ENCODE assay signal across 8 cellular contexts in the genomic region with DNA sequence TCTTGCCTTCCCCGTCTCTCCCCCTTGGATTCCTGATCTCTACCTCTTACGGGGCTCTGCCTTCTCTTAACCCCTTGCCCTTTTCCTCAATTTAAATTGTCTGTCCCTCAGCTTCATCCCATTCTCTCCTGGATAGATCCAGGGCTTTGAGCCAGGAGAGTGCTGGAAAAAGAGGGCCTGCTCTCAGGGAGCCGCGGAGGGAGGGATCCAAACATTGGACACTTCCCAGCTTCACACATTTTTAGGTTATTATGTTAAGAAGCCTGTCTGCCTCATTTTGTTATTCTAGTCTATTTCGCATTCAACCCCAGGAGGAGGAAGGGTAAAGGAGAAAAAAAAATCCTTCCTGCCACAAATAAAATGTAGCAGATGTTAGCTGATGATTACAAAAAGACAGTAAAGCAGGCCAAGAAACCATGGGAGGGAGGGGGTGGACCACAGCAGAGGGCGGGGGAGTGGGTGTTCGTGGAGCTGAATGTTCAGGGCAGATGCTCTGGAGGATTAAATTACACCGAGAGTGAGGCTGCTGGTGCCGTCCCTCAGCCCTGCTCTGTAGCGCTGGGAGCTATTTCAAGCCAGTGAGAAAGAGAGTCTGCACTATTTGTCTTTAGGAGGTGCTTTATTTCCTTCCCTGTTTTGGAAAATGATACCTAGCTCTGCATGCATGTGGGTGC.
DNase-seq lines count a peak whose midpoint lies in the region; ATAC-seq and TF ChIP-seq lines count a peak whose summit lies in the region.

No MANE protein-coding gene starts in this region.

- H3K4me1 ChIP-seq in RWPE2 (ENCODE audit: insufficient read depth, poor library complexity, severe bottlenecking) (peaks cover 40% of the 10 kb centered on the region), neural progenitor cell (peaks cover 41% of the 10 kb centered on the region)

- H3K36me3 ChIP-seq in RWPE2 (ENCODE audit: low read depth) = no peaks in the 10 kb centered on the region
- H3K36me3 ChIP-seq in neural progenitor cell = no peaks in the 10 kb centered on the region

- H3K27ac Mint-ChIP-seq in neural progenitor cell = peak overlapping the region; percentile 52

- DNase-seq in AG09309 (ENCODE audit: low read depth) (peak; percentile 94), HUDEP-2 (lab: John Stamatoyannopoulos, UW; ENCODE audit: unreplicated experiment in 76 of 76) (peak in 70 of 76 experiments; percentile 2 to 82 (median 40)), RWPE2 (ENCODE audit: low spot score) (no peak), erythroblast (lab: John Stamatoyannopoulos, UW) (peak; percentile 43 to 70), neural progenitor cell (ENCODE audit: low spot score) (peak; percentile 64)

- H4K20me1 ChIP-seq in neural progenitor cell (ENCODE audit: low read depth) = no peaks in the 10 kb centered on the region

- peaks cover 35% of the 10 kb centered on the region for H3F3A ChIP-seq in neural progenitor cell (ENCODE audit: low read depth)

- H3K79me2 ChIP-seq in neural progenitor cell (ENCODE audit: low read depth) = no peaks in the 10 kb centered on the region

- no peak for TF ChIP-seq POLR2A in erythroblast (IDR thresholded peaks at IDR 0.05; ENCODE audit: low read length)

- peak overlapping the region; percentile 52 for H3K4me2 ChIP-seq in neural progenitor cell

- H3K9me3 ChIP-seq in RWPE2 (ENCODE audit: severe bottlenecking) (no peaks in the 10 kb centered on the region), neural progenitor cell (ENCODE audit: low read depth) (no peaks in the 10 kb centered on the region)

- no peak overlapping the region for H3K4me3 ChIP-seq in AG09309 (ENCODE audit: control insufficient read depth, low read depth, low read length)
- H3K4me3 ChIP-seq in RWPE2 (ENCODE audit: severe bottlenecking) = no peak overlapping the region
- H3K4me3 ChIP-seq in neural progenitor cell = peak overlapping the region; percentile 2

- H3K4me3 Mint-ChIP-seq in neural progenitor cell = peak overlapping the region; percentile 63

- peaks cover 13% of the 10 kb centered on the region for H3K27me3 Mint-ChIP-seq in neural progenitor cell (ENCODE audit: insufficient read depth, low read depth)

- H3K9me3 Mint-ChIP-seq in neural progenitor cell = peaks cover 28% of the 10 kb centered on the region

- H3K36me3 Mint-ChIP-seq in neural progenitor cell = peaks cover 5% of the 10 kb centered on the region

- TF ChIP-seq CTCF in AG09309 (IDR thresholded peaks at IDR 0.05; ENCODE audit: control insufficient read depth, insufficient read depth, low read depth, low read length, missing control alignments) (no peak), RWPE2 (IDR thresholded peaks at IDR 0.05; ENCODE audit: poor library complexity, severe bottlenecking) (no peak), neural progenitor cell (IDR thresholded peaks at IDR 0.05) (no peak)

- H3K9ac ChIP-seq in neural progenitor cell = no peak overlapping the region

- H2AFZ ChIP-seq in neural progenitor cell (replicated peaks) = peak overlapping the region; percentile 34

- no peaks in the 10 kb centered on the region for H3K27me3 ChIP-seq in RWPE2 (ENCODE audit: insufficient read depth, poor library complexity, severe bottlenecking)
- H3K27me3 ChIP-seq in neural progenitor cell = peaks cover 14% of the 10 kb centered on the region

- H3K4me1 Mint-ChIP-seq in neural progenitor cell = peaks cover 58% of the 10 kb centered on the region

- H3K27ac ChIP-seq in RWPE2 (ENCODE audit: poor library complexity, severe bottlenecking) (peak overlapping the region; percentile 93), neural progenitor cell (peak overlapping the region; percentile 17)

- ATAC-seq in RWPE2 (ENCODE audit: low read depth) (0 out of 3 replicates have a peak, but pooled peaks have one; percentile 4), HG02970 (IDR thresholded peaks at IDR 0.05; ENCODE audit: low FRiP score, unreplicated experiment) (no peak), GM18907 (IDR thresholded peaks at IDR 0.05; ENCODE audit: unreplicated experiment) (no peak)
- ATAC-seq in activated CD4-positive, CD25-positive, alpha-beta regulatory T cell treated with anti-CD3 and anti-CD28 coated beads, Interleukin-2, amount 50 U/mL, for 24 hours = no peak
